13 cellular contexts compared by ENCODE assay signal in genomic region chr6:35011096-35012041, GRCh38.
DNase-seq lines count a peak whose midpoint lies in the region; ATAC-seq and TF ChIP-seq lines count a peak whose summit lies in the region.
"Had no signal": no experiment of that assay in that cellular context is flagged by ENCODE, and none has a peak within 500 bp of the region (broad histone marks: within the 10 kb centered on the region; RNA-seq: fewer than 3 reads in every experiment).

No MANE protein-coding gene starts in this region.

- H3K9me3 ChIP-seq in left ventricle myocardium inferior (replicated peaks) (no peaks in the 10 kb centered on the region), right atrium auricular region (no peaks in the 10 kb centered on the region), thyroid gland (no peaks in the 10 kb centered on the region)
- H3K9me3 ChIP-seq: prostate gland, SK-N-SH had no signal

- H3K4me3 ChIP-seq in left ventricle myocardium inferior (no peak overlapping the region), right atrium auricular region (no peak overlapping the region), thyroid gland (replicated peaks in 1 of 3) (no peak overlapping the region)
- H3K4me3 ChIP-seq: prostate gland had no signal

- no peaks in the 10 kb centered on the region for H3K9me3 Mint-ChIP-seq in chondrocyte (ENCODE audit: low read depth)

- WGBS in thyroid gland, 2 donors = 30 to 32% methylated on average over 4 of the region's 4 CpGs

- ATAC-seq in HG02852 (IDR thresholded peaks at IDR 0.05; ENCODE audit: unreplicated experiment) = peak; percentile 55

- DNase-seq in left ventricle myocardium inferior (no peak), right atrium auricular region (ENCODE audit: low spot score) (no peak), chondrocyte (ENCODE audit: low spot score) (no peak), thyroid gland (peak; percentile 31 to 33), head of caudate nucleus (no peak), SIG-M5 treated with dmso at 0.1 percent for 504 hours (lab: John Stamatoyannopoulos, UW; ENCODE audit: unreplicated experiment) (no peak)
- DNase-seq in central memory CD4-positive, alpha-beta T cell = no peak
- DNase-seq: activated CD4-positive, CD25-positive, alpha-beta regulatory T cell; NCI-H1417 treated with DMSO at 0.1 percent for 48 hours; NCI-H82; SK-N-SH had no signal

- intact Hi-C loops in left ventricle myocardium inferior (cut with micrococcal nuclease) (no loop called here), thyroid gland (cut with DNase I) (no loop called here), head of caudate nucleus (cut with DNase I) (no loop called here)

- TF ChIP-seq CTCF in left ventricle myocardium inferior (IDR thresholded peaks at IDR 0.05; ENCODE audit: borderline replicate concordance) (no peak), right atrium auricular region (IDR thresholded peaks at IDR 0.05) (no peak), chondrocyte (IDR thresholded peaks at IDR 0.05) (no peak), thyroid gland (IDR thresholded peaks at IDR 0.05) (no peak)

- H3K4me3 Mint-ChIP-seq in chondrocyte (ENCODE audit: unreplicated experiment) = no peak overlapping the region

- peak overlapping the region; percentile 2 for H3K27ac ChIP-seq in left ventricle myocardium inferior (replicated peaks)
- no peak overlapping the region for H3K27ac ChIP-seq in right atrium auricular region
- peak overlapping the region; percentile 73 to 82 (median 82) for H3K27ac ChIP-seq in thyroid gland
- H3K27ac ChIP-seq: prostate gland had no signal

- H3K36me3 Mint-ChIP-seq in chondrocyte (ENCODE audit: low read depth) = peaks cover 5% of the 10 kb centered on the region

- peak overlapping the region; percentile 38 for H3K27ac Mint-ChIP-seq in chondrocyte (ENCODE audit: unreplicated experiment)

- peak in 1 of 2 donors; percentile 16 for TF ChIP-seq POLR2A in thyroid gland (IDR thresholded peaks at IDR 0.05)

- H3K27me3 ChIP-seq in left ventricle myocardium inferior (ENCODE audit: low read depth) (no peaks in the 10 kb centered on the region), right atrium auricular region (no peaks in the 10 kb centered on the region), thyroid gland (no peaks in the 10 kb centered on the region)

- H3K4me1 ChIP-seq in left ventricle myocardium inferior (peaks cover 40% of the 10 kb centered on the region), right atrium auricular region (peaks cover 0 to 35% of the 10 kb centered on the region in 2 donors), thyroid gland (peaks cover 49 to 70% of the 10 kb centered on the region in 2 donors)
- H3K4me1 ChIP-seq: prostate gland had no signal

- no peaks in the 10 kb centered on the region for H3K27me3 Mint-ChIP-seq in chondrocyte (ENCODE audit: low read depth)

- H3K36me3 ChIP-seq in left ventricle myocardium inferior (no peaks in the 10 kb centered on the region), right atrium auricular region (no peaks in the 10 kb centered on the region), thyroid gland (no peaks in the 10 kb centered on the region)
- H3K36me3 ChIP-seq: prostate gland had no signal

- peaks cover 26% of the 10 kb centered on the region for H3K4me1 Mint-ChIP-seq in chondrocyte (ENCODE audit: low read depth)

Comparison
In these comparisons a context has a peak if more than half of its experiments do, and no peak if none do; other contexts are left out.
1. H3K27ac ChIP-seq: peak in left ventricle myocardium inferior (single experiment) and thyroid gland (3 of 3); none in right atrium auricular region (0 of 2).
2. DNase-seq: peak in thyroid gland (2 of 2); none in left ventricle myocardium inferior (single experiment), right atrium auricular region (single experiment), chondrocyte (single experiment), head of caudate nucleus (0 of 42), central memory CD4-positive, alpha-beta T cell (single experiment) and SIG-M5 treated with dmso at 0.1 percent for 504 hours (single experiment).